10 cellular contexts compared by ENCODE assay signal in the genomic region with DNA sequence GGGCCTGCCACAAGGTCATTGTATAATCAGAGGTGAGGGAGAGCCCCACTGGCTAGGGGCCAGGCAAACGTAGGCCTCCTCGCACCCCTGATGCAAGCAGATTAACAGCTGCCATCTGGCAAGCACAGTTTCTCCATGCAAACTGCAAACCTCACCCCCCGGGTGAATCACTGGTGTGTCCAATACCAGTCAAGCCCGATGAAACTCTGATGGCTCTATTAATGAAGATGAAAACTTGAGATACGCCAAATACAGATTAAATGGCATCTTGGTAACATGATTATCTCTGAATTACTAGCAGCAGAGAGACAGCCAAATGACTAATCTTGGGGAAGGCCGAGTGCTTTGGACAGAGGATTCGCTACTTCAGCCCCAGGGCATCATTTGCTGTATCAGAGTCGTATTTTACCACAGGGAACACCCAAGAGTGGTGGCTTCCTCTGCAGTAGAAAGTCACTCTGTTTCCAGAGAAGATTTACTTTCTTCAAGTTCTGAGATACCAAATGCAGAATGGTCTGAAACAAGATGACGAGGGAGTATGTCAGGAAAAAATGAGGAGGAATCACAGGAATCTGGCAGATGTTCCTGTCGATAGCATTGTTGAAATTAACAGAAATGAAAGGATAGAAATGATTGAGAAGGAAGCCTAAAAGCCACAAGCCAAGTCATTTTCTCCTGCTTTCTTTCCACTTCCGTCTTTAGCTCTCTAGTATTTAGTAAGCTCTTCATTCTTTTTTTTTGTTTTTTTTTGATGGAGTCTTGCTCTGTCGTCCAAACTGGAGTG.
DNase-seq lines count a peak whose midpoint lies in the region; ATAC-seq and TF ChIP-seq lines count a peak whose summit lies in the region.
"Had no signal": no experiment of that assay in that cellular context is flagged by ENCODE, and none has a peak within 500 bp of the region (broad histone marks: within the 10 kb centered on the region; RNA-seq: fewer than 3 reads in every experiment).

No MANE protein-coding gene starts in this region.

- intact Hi-C loops in adrenal gland (cut with DNase I), result no loop called here
- intact Hi-C loops in dorsolateral prefrontal cortex (cut with DNase I), result no loop called here

- peak overlapping the region; percentile 2 for H3K4me2 ChIP-seq in skeletal muscle satellite cell (ENCODE audit: low read length)

- no peak overlapping the region for H3K4me3 ChIP-seq in adrenal gland
- no peak overlapping the region for H3K4me3 ChIP-seq in skeletal muscle satellite cell (ENCODE audit: low read length)
- no peak overlapping the region for H3K4me3 ChIP-seq in dorsolateral prefrontal cortex
- H3K4me3 ChIP-seq: pancreas had no signal

- H3K4me1 ChIP-seq in adrenal gland (replicated peaks in 1 of 2) (peaks cover 0 to 19% of the 10 kb centered on the region in 2 donors), skeletal muscle satellite cell (ENCODE audit: control insufficient read depth, insufficient read depth, low read length) (peaks cover 17% of the 10 kb centered on the region)
- H3K4me1 ChIP-seq: pancreas had no signal

- DNase-seq in adrenal gland (peak; percentile 24 to 85 (median 68)), dorsolateral prefrontal cortex (no peak), T-helper 9 cell (no peak), C1 segment of cervical spinal cord (lab: John Stamatoyannopoulos, UW) (no peak)
- DNase-seq: activated effector memory CD4-positive, alpha-beta T cell treated with anti-CD3 and anti-CD28 coated beads, Interleukin-2, amount 50 U/mL, for 16 hours; NCI-H526 had no signal

- H3K9me3 ChIP-seq in adrenal gland (replicated peaks in 1 of 3) (no peaks in the 10 kb centered on the region), skeletal muscle satellite cell (replicated peaks; ENCODE audit: low read length) (no peaks in the 10 kb centered on the region)
- H3K9me3 ChIP-seq: pancreas had no signal

- ATAC-seq in GM18907 (IDR thresholded peaks at IDR 0.05; ENCODE audit: unreplicated experiment) (peak; percentile 76), HG03095 (IDR thresholded peaks at IDR 0.05; ENCODE audit: unreplicated experiment) (peak; percentile 67)
- ATAC-seq: pancreas had no signal

- H3K36me3 ChIP-seq in adrenal gland (replicated peaks in 1 of 2), result no peaks in the 10 kb centered on the region
- no peaks in the 10 kb centered on the region for H3K36me3 ChIP-seq in skeletal muscle satellite cell (ENCODE audit: insufficient read depth, low read length)
- H3K36me3 ChIP-seq: pancreas had no signal

- no peak overlapping the region for H3K9ac ChIP-seq in skeletal muscle satellite cell (ENCODE audit: low read depth, low read length)

- H3K27me3 ChIP-seq in adrenal gland (no peaks in the 10 kb centered on the region), skeletal muscle satellite cell (ENCODE audit: control insufficient read depth, insufficient read depth, low read length) (no peaks in the 10 kb centered on the region), dorsolateral prefrontal cortex (peaks cover 0 to 15% (median 0%) of the 10 kb centered on the region in 45 donors)
- H3K27me3 ChIP-seq: pancreas had no signal

- 47 to 54% (median 49%) methylated on average over 12 of the region's 12 CpGs for WGBS in adrenal gland, 4 donors

- TF ChIP-seq CTCF in adrenal gland (IDR thresholded peaks at IDR 0.05) (no peak), dorsolateral prefrontal cortex (IDR thresholded peaks at IDR 0.05 in 54 of 56, conservative IDR thresholded peaks at IDR 0.05 in 2 of 56; ENCODE audit: low read depth in 1 of 56, partially characterized antibody in 56 of 56) (no peak)

- TF ChIP-seq POLR2A in adrenal gland (IDR thresholded peaks at IDR 0.05), result no peak

- H3K27ac ChIP-seq in adrenal gland (no peak overlapping the region), dorsolateral prefrontal cortex (no peak overlapping the region)
- H3K27ac ChIP-seq: pancreas had no signal

Comparison
In these comparisons a context has a peak if more than half of its experiments do, and no peak if none do; other contexts are left out.
1. DNase-seq: peak in adrenal gland (7 of 7); none in dorsolateral prefrontal cortex (0 of 10), T-helper 9 cell (single experiment) and C1 segment of cervical spinal cord (0 of 14).